14 cellular contexts compared by ENCODE assay signal in genomic region chrX:132692526-132692925, GRCh38.
DNase-seq lines count a peak whose midpoint lies in the region; ATAC-seq and TF ChIP-seq lines count a peak whose summit lies in the region.
"Had no signal": no experiment of that assay in that cellular context is flagged by ENCODE, and none has a peak within 500 bp of the region (broad histone marks: within the 10 kb centered on the region; RNA-seq: fewer than 3 reads in every experiment).

No MANE protein-coding gene starts in this region.

- no peak for ATAC-seq in PC-3
- ATAC-seq in activated T-cell treated with anti-CD3 and anti-CD28 coated beads, Interleukin-2, amount 50 U/mL, for 4 hours, result no peak

- no peak overlapping the region for H3K9ac ChIP-seq in PC-3 (ENCODE audit: low read length)
- H3K9ac ChIP-seq: BLaER1 had no signal

- POLR2A ChIA-PET in PC-3 (lab: Charles Lee; ENCODE audit: unreplicated experiment), result no interaction called here

- H4K20me1 ChIP-seq in PC-3 (ENCODE audit: low read length) (no peaks in the 10 kb centered on the region), osteoblast (ENCODE audit: insufficient read depth, low read length) (no peaks in the 10 kb centered on the region)

- no peaks in the 10 kb centered on the region for H3K9me2 ChIP-seq in PC-3 (replicated peaks; ENCODE audit: low read length)

- no peak overlapping the region for H3K27ac ChIP-seq in PC-3 (ENCODE audit: low read length)
- no peak overlapping the region for H3K27ac ChIP-seq in osteoblast (ENCODE audit: low read depth, low read length)
- H3K27ac ChIP-seq in left ventricle myocardium inferior (replicated peaks), result no peak overlapping the region
- H3K27ac ChIP-seq: BLaER1, HL-60 had no signal

- H3K4me3 Mint-ChIP-seq in activated T-cell treated with anti-CD3 and anti-CD28 coated beads, Interleukin-2, amount 50 U/mL, for 4 hours, result no peak overlapping the region
- H3K4me3 Mint-ChIP-seq: CD4-positive, CD25-positive, alpha-beta regulatory T cell had no signal

- TF ChIP-seq CTCF in PC-3 (conservative IDR thresholded peaks at IDR 0.05; ENCODE audit: low read depth, low read length), result no peak
- TF ChIP-seq CTCF in epithelial cell of esophagus (IDR thresholded peaks at IDR 0.05; ENCODE audit: insufficient read depth, low read depth, low read length, missing control alignments), result no peak
- no peak for TF ChIP-seq CTCF in osteoblast (IDR thresholded peaks at IDR 0.05; ENCODE audit: extremely low read depth, low read depth, low read length)
- no peak for TF ChIP-seq CTCF in left ventricle myocardium inferior (IDR thresholded peaks at IDR 0.05; ENCODE audit: borderline replicate concordance)

- H3K79me2 ChIP-seq in PC-3 (ENCODE audit: low read length), result no peaks in the 10 kb centered on the region
- no peaks in the 10 kb centered on the region for H3K79me2 ChIP-seq in osteoblast (ENCODE audit: insufficient read depth, low read length)

- H3F3A ChIP-seq in PC-3 (ENCODE audit: low read length, unreplicated experiment), result no peaks in the 10 kb centered on the region

- no peaks in the 10 kb centered on the region for H3K9me3 Mint-ChIP-seq in activated T-cell treated with anti-CD3 and anti-CD28 coated beads, Interleukin-2, amount 50 U/mL, for 4 hours

- H3K36me3 ChIP-seq in PC-3 (ENCODE audit: low read depth, low read length), result no peaks in the 10 kb centered on the region
- H3K36me3 ChIP-seq in osteoblast (ENCODE audit: insufficient read depth, low read length), result no peaks in the 10 kb centered on the region
- no peaks in the 10 kb centered on the region for H3K36me3 ChIP-seq in left ventricle myocardium inferior
- H3K36me3 ChIP-seq: BLaER1, HAP-1 had no signal

- no peak overlapping the region for H3K4me3 ChIP-seq in PC-3 (ENCODE audit: low read length)
- no peak overlapping the region for H3K4me3 ChIP-seq in epithelial cell of esophagus (ENCODE audit: low read length)
- H3K4me3 ChIP-seq in osteoblast (ENCODE audit: insufficient read depth, low read length), result no peak overlapping the region
- no peak overlapping the region for H3K4me3 ChIP-seq in left ventricle myocardium inferior
- H3K4me3 ChIP-seq: BLaER1, HAP-1 had no signal

- no peaks in the 10 kb centered on the region for H3K4me1 ChIP-seq in PC-3 (ENCODE audit: insufficient read depth, low read length)
- peaks cover 4% of the 10 kb centered on the region for H3K4me1 ChIP-seq in osteoblast (ENCODE audit: insufficient read depth, low read length)
- no peaks in the 10 kb centered on the region for H3K4me1 ChIP-seq in left ventricle myocardium inferior
- H3K4me1 ChIP-seq: BLaER1 had no signal

- H3K36me3 Mint-ChIP-seq in activated T-cell treated with anti-CD3 and anti-CD28 coated beads, Interleukin-2, amount 50 U/mL, for 4 hours (ENCODE audit: insufficient read depth), result no peaks in the 10 kb centered on the region
- H3K36me3 Mint-ChIP-seq: CD4-positive, CD25-positive, alpha-beta regulatory T cell had no signal

- H3K27me3 Mint-ChIP-seq in activated T-cell treated with anti-CD3 and anti-CD28 coated beads, Interleukin-2, amount 50 U/mL, for 4 hours (ENCODE audit: low read depth), result peaks cover 4% of the 10 kb centered on the region
- H3K27me3 Mint-ChIP-seq: CD4-positive, CD25-positive, alpha-beta regulatory T cell had no signal

- CTCF ChIA-PET in PC-3 (lab: Charles Lee), result no interaction called here

- no peaks in the 10 kb centered on the region for H3K4me1 Mint-ChIP-seq in activated T-cell treated with anti-CD3 and anti-CD28 coated beads, Interleukin-2, amount 50 U/mL, for 4 hours (ENCODE audit: low read depth)
- H3K4me1 Mint-ChIP-seq: CD4-positive, CD25-positive, alpha-beta regulatory T cell had no signal

- DNase-seq in CD1c-positive myeloid dendritic cell (ENCODE audit: extremely low spot score) (peak; percentile 28), PC-3 (peak; percentile 10), epithelial cell of esophagus (ENCODE audit: low read depth) (peak; percentile 51), osteoblast (ENCODE audit: insufficient read length, low spot score, missing footprints) (no peak), DMS79 treated with DMSO at 0.1 percent for 48 hours (lab: John Stamatoyannopoulos, UW) (no peak), left ventricle myocardium inferior (no peak)
- no peak for DNase-seq in activated T-cell treated with anti-CD3 and anti-CD28 coated beads, Interleukin-2, amount 50 U/mL, for 4 hours
- DNase-seq: 8988T; AML-193; CD4-positive, CD25-positive, alpha-beta regulatory T cell; DMS53 had no signal

- BruUV-seq in PC-3 (replicated peaks; lab: Mats Ljungman, UMichigan), result no TSS peak

- no peaks in the 10 kb centered on the region for H3K9me3 ChIP-seq in PC-3 (ENCODE audit: low read length)
- no peaks in the 10 kb centered on the region for H3K9me3 ChIP-seq in osteoblast (ENCODE audit: low read depth, low read length)
- no peaks in the 10 kb centered on the region for H3K9me3 ChIP-seq in left ventricle myocardium inferior (replicated peaks)
- H3K9me3 ChIP-seq: BLaER1, HAP-1 had no signal

- H2AFZ ChIP-seq in PC-3 (ENCODE audit: low read length), result no peak overlapping the region
- no peak overlapping the region for H2AFZ ChIP-seq in osteoblast (ENCODE audit: low read length)

- H3K4me2 ChIP-seq in PC-3 (ENCODE audit: low read length), result no peak overlapping the region
- H3K4me2 ChIP-seq in osteoblast (ENCODE audit: insufficient read depth, low read length), result peak overlapping the region; percentile 34
- H3K4me2 ChIP-seq: BLaER1 had no signal

- intact Hi-C loops in PC-3 (cut with micrococcal nuclease), result no loop called here
- intact Hi-C loops in left ventricle myocardium inferior (cut with micrococcal nuclease), result no loop called here

- no peaks in the 10 kb centered on the region for H3K27me3 ChIP-seq in PC-3 (ENCODE audit: low read length)
- peaks cover 16% of the 10 kb centered on the region for H3K27me3 ChIP-seq in osteoblast (ENCODE audit: insufficient read depth, low read length)
- H3K27me3 ChIP-seq in left ventricle myocardium inferior (ENCODE audit: low read depth), result no peaks in the 10 kb centered on the region

Comparison
In these comparisons a context has a peak if more than half of its experiments do, and no peak if none do; other contexts are left out.
1. DNase-seq: peak in CD1c-positive myeloid dendritic cell (single experiment), PC-3 (single experiment) and epithelial cell of esophagus (single experiment); none in osteoblast (single experiment), DMS79 treated with DMSO at 0.1 percent for 48 hours (single experiment), left ventricle myocardium inferior (single experiment) and activated T-cell treated with anti-CD3 and anti-CD28 coated beads, Interleukin-2, amount 50 U/mL, for 4 hours (single experiment).